ENCODE assay signal across 1 cellular context in the genomic region with DNA sequence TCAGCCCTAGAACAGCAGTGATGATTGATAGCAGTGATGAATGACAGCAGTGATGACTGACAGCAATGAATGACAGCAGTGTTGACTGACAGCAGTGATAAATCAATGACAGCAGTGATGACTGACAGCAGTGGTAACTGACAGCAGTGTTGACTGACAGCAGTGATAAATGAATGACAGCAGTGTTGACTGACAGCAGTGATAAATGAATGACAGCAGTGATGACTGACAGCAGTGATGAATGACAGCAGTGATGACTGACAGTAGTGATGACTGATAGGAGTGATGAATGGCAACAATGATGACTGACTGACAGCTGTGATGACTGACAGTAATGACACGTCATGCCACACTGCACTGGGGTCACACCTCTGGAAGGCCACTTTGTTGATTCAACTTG.
TF ChIP-seq lines count a peak whose summit lies in the region.

No MANE protein-coding gene starts in this region.

TF ChIP-seq in H1, 55 proteins besides CTCF, POLR2A, EP300 and RAD21 (continued from another document):
- TF ChIP-seq, protein P1, sequence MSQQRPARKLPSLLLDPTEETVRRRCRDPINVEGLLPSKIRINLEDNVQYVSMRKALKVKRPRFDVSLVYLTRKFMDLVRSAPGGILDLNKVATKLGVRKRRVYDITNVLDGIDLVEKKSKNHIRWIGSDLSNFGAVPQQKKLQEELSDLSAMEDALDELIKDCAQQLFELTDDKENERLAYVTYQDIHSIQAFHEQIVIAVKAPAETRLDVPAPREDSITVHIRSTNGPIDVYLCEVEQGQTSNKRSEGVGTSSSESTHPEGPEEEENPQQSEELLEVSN (IDR thresholded peaks at IDR 0.05): no peak
- TF ChIP-seq TAF1 (IDR thresholded peaks at IDR 0.05; ENCODE audit: low read depth, low read length): no peak
- no peak for TF ChIP-seq BRCA1 (IDR thresholded peaks at IDR 0.05; ENCODE audit: low read depth, low read length)
- TF ChIP-seq MAFK (IDR thresholded peaks at IDR 0.05; ENCODE audit: low read depth, low read length): no peak
- no peak for TF ChIP-seq SIX5 (IDR thresholded peaks at IDR 0.05; ENCODE audit: low read depth, low read length)
- no peak for TF ChIP-seq HDAC2 (IDR thresholded peaks at IDR 0.05; ENCODE audit: borderline replicate concordance in 1 of 2, low read depth in 2 of 2, low read length in 2 of 2)
- no peak for TF ChIP-seq CBX5 (IDR thresholded peaks at IDR 0.05; ENCODE audit: low read depth, low read length)
TF ChIP-seq in H1: peak in this region for 0.
